Comparison of ENCODE assay signal across 8 cellular contexts in genomic region chrX:118976599-118977340, GRCh38. TPM values are rescaled to one million over a fixed set of nuclear protein-coding genes. Genes with fewer than 3 reads are reported as not detected.
A peak's percentile ranks its signal among the peaks of the same experiment; 100 is the strongest.
DNase-seq lines count a peak whose midpoint lies in the region; ATAC-seq and TF ChIP-seq lines count a peak whose summit lies in the region.

No MANE protein-coding gene starts in this region.

- H3K36me3 Mint-ChIP-seq in activated CD4-positive, alpha-beta T cell treated with anti-CD3 and anti-CD28 coated beads, Interleukin-2, amount 10 ng/mL, durations not matched to agents 7 days and 5 days (ENCODE audit: low read depth), result peaks cover 2% of the 10 kb centered on the region
- H3K36me3 Mint-ChIP-seq in neural crest cell (ENCODE audit: low read depth), result no peaks in the 10 kb centered on the region

- peak overlapping the region; percentile 13 for H3K4me3 Mint-ChIP-seq in activated CD4-positive, alpha-beta T cell treated with anti-CD3 and anti-CD28 coated beads, Interleukin-2, amount 10 ng/mL, durations not matched to agents 7 days and 5 days
- H3K4me3 Mint-ChIP-seq in neural crest cell, result peak overlapping the region; percentile 45

- H3K27ac Mint-ChIP-seq in activated CD4-positive, alpha-beta T cell treated with anti-CD3 and anti-CD28 coated beads, Interleukin-2, amount 10 ng/mL, durations not matched to agents 7 days and 5 days, result no peak overlapping the region
- H3K27ac Mint-ChIP-seq in neural crest cell (ENCODE audit: unreplicated experiment), result no peak overlapping the region

- CTCF ChIA-PET in BJ (lab: Yijun Ruan, JAX), result no interaction called here
- CTCF ChIA-PET in activated CD4-positive, alpha-beta T cell treated with anti-CD3 and anti-CD28 coated beads, Interleukin-2, amount 10 ng/mL, durations not matched to agents 7 days and 5 days (lab: Charles Lee), result no interaction called here

- H3K9me3 Mint-ChIP-seq in activated CD4-positive, alpha-beta T cell treated with anti-CD3 and anti-CD28 coated beads, Interleukin-2, amount 10 ng/mL, durations not matched to agents 7 days and 5 days, result no peaks in the 10 kb centered on the region
- H3K9me3 Mint-ChIP-seq in neural crest cell, result no peaks in the 10 kb centered on the region

- peaks cover 13% of the 10 kb centered on the region for H3K4me1 Mint-ChIP-seq in activated CD4-positive, alpha-beta T cell treated with anti-CD3 and anti-CD28 coated beads, Interleukin-2, amount 10 ng/mL, durations not matched to agents 7 days and 5 days
- peaks cover 14% of the 10 kb centered on the region for H3K4me1 Mint-ChIP-seq in neural crest cell

- H3K4me3 ChIP-seq in BJ (ENCODE audit: low read depth, low read length) (peak overlapping the region; percentile 30; the same call in 1 of the 2 replicates), epithelial cell of esophagus (ENCODE audit: low read length) (no peak overlapping the region)

- ATAC-seq in GM19351 (IDR thresholded peaks at IDR 0.05; ENCODE audit: unreplicated experiment) (no peak), GM18511 (IDR thresholded peaks at IDR 0.05; ENCODE audit: unreplicated experiment) (no peak)

- H3K27me3 Mint-ChIP-seq in activated CD4-positive, alpha-beta T cell treated with anti-CD3 and anti-CD28 coated beads, Interleukin-2, amount 10 ng/mL, durations not matched to agents 7 days and 5 days, result peaks cover 44% of the 10 kb centered on the region
- peaks cover 76% of the 10 kb centered on the region for H3K27me3 Mint-ChIP-seq in neural crest cell (ENCODE audit: low read depth)

- peaks cover 17% of the 10 kb centered on the region for H3K27me3 ChIP-seq in BJ (ENCODE audit: control insufficient read depth, insufficient read depth, low read length)

- POLR2A ChIA-PET in BJ (lab: Charles Lee), result no interaction called here
- POLR2A ChIA-PET in activated CD4-positive, alpha-beta T cell treated with anti-CD3 and anti-CD28 coated beads, Interleukin-2, amount 10 ng/mL, durations not matched to agents 7 days and 5 days (lab: Charles Lee), result interaction anchor here (0.5 kb wide), 1 partner anchor 72 kb away, joined by 3 read pairs; no protein-coding TSS in a partner anchor

- no peak for DNase-seq in BJ (ENCODE audit: low read depth)
- peak; percentile 7 for DNase-seq in HT1080 (ENCODE audit: low read depth)
- no peak for DNase-seq in activated CD4-positive, alpha-beta T cell treated with anti-CD3 and anti-CD28 coated beads, Interleukin-2, amount 10 ng/mL, durations not matched to agents 7 days and 5 days
- DNase-seq in epithelial cell of esophagus (ENCODE audit: low read depth), result peak; percentile 17
- DNase-seq in neural crest cell (ENCODE audit: low read depth, low spot score), result no peak
- no peak for DNase-seq in DMS114 treated with DMSO at 0.1 percent for 48 hours (lab: John Stamatoyannopoulos, UW; ENCODE audit: unreplicated experiment)

- no peaks in the 10 kb centered on the region for H3K36me3 ChIP-seq in BJ (ENCODE audit: control insufficient read depth, insufficient read depth, low read length)

- TF ChIP-seq CTCF in BJ (IDR thresholded peaks at IDR 0.05; ENCODE audit: insufficient read depth, low read depth, low read length) (no peak), epithelial cell of esophagus (IDR thresholded peaks at IDR 0.05; ENCODE audit: insufficient read depth, low read depth, low read length, missing control alignments) (no peak), neural crest cell (conservative IDR thresholded peaks at IDR 0.05) (no peak)

RNA-seq across cellular contexts. Expression of gene LONRF3, which starts 2.4 kb away (rescaled TPM):
- polyA plus RNA-seq in BJ (2011; rRNA removed), result not detected in 2 replicates
- not detected in 2 replicates for polyA minus RNA-seq in BJ (2011; rRNA and poly(A)+ RNA removed)
- total RNA-seq in HT1080 (2014; rRNA removed; shearing (Covaris generic)), result 0.77 TPM in 1 of 2 replicates, not detected in the other
- 0.03 and 0.11 TPM in 2 replicates for polyA plus RNA-seq in HT1080 (2015; cell fraction: cytosol; rRNA removed)
- not detected in 2 replicates for polyA plus RNA-seq in HT1080 (2015; cell fraction: nucleus; rRNA removed)
- total RNA-seq in activated CD4-positive, alpha-beta T cell treated with anti-CD3 and anti-CD28 coated beads, Interleukin-2, amount 10 ng/mL, durations not matched to agents 7 days and 5 days, result under 1 TPM; 0.29 to 0.35 TPM
- total RNA-seq in neural crest cell, result 0.20 and 0.30 TPM in 2 replicates

Comparison
In these comparisons a context has a peak if more than half of its experiments do, and no peak if none do; other contexts are left out.
1. DNase-seq: peak in HT1080 (single experiment) and epithelial cell of esophagus (single experiment); none in BJ (single experiment), activated CD4-positive, alpha-beta T cell treated with anti-CD3 and anti-CD28 coated beads, Interleukin-2, amount 10 ng/mL, durations not matched to agents 7 days and 5 days (single experiment), neural crest cell (single experiment) and DMS114 treated with DMSO at 0.1 percent for 48 hours (single experiment).